8 cellular contexts compared by ENCODE assay signal in the genomic region with DNA sequence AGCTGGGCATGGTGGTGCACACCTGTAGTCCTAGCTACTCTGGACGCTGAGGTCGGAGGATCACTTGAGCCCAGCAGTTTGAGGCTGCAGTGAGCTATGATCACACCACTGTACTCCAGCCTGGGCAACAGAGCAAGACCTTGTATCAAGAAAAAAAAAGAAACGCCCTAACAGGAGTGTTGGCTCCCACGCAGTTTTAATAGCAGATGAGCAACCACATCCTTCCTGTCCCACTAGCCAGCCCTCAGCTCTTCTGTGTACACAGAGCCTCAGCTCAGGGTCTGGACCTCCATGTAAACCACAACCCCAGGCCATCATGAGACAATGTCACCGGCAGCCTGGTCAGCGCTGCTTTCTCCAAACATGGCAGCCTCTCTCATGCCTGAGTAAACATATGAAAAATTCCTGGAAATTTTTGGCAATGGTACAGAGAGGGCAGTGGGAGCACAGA.
DNase-seq lines count a peak whose midpoint lies in the region; ATAC-seq, FAIRE-seq and TF ChIP-seq lines count a peak whose summit lies in the region.

No MANE protein-coding gene starts in this region.

- no peaks in the 10 kb centered on the region for H3K9me3 ChIP-seq in left lung

- peaks cover 2% of the 10 kb centered on the region for H3K9me3 Mint-ChIP-seq in activated CD4-positive, alpha-beta memory T cell treated with anti-CD3 and anti-CD28 coated beads, Interleukin-2, amount 10 ng/mL, durations not matched to agents 7 days and 5 days

- TF ChIP-seq CTCF in left lung (IDR thresholded peaks at IDR 0.05), result no peak

- no peaks in the 10 kb centered on the region for H3K27me3 Mint-ChIP-seq in activated CD4-positive, alpha-beta memory T cell treated with anti-CD3 and anti-CD28 coated beads, Interleukin-2, amount 10 ng/mL, durations not matched to agents 7 days and 5 days

- H3K4me1 ChIP-seq in left lung, result peaks cover 0 to 69% of the 10 kb centered on the region in 2 donors

- H3K27me3 ChIP-seq in left lung, result no peaks in the 10 kb centered on the region

- no peak overlapping the region for H3K4me3 ChIP-seq in left lung

- intact Hi-C loops in left lung (cut with DNase I), result no loop called here

- peak overlapping the region; percentile 64 for H3K27ac Mint-ChIP-seq in activated CD4-positive, alpha-beta memory T cell treated with anti-CD3 and anti-CD28 coated beads, Interleukin-2, amount 10 ng/mL, durations not matched to agents 7 days and 5 days

- ATAC-seq in GM21367 (IDR thresholded peaks at IDR 0.05; ENCODE audit: unreplicated experiment), result peak; percentile 90
- ATAC-seq in HG03469 (IDR thresholded peaks at IDR 0.05; ENCODE audit: unreplicated experiment), result peak; percentile 86
- peak; percentile 79 for ATAC-seq in left lung

- peak overlapping the region; percentile 39 to 88 for H3K27ac ChIP-seq in left lung

- CTCF ChIA-PET in activated CD4-positive, alpha-beta memory T cell treated with anti-CD3 and anti-CD28 coated beads, Interleukin-2, amount 10 ng/mL, durations not matched to agents 7 days and 5 days (lab: Charles Lee), result interaction anchor here (1.1 to 1.2 kb wide), 2 partner anchors 40 to 75 kb away, joined by 3 read pairs; no protein-coding TSS in a partner anchor

- peaks cover 0 to 17% of the 10 kb centered on the region in 2 donors for H3K36me3 ChIP-seq in left lung

- H3K4me1 Mint-ChIP-seq in activated CD4-positive, alpha-beta memory T cell treated with anti-CD3 and anti-CD28 coated beads, Interleukin-2, amount 10 ng/mL, durations not matched to agents 7 days and 5 days, result peaks cover 78% of the 10 kb centered on the region

- TF ChIP-seq POLR2A in GM12892 (IDR thresholded peaks at IDR 0.05; ENCODE audit: low read depth, low read length), result peak; percentile 53

- peaks cover 70% of the 10 kb centered on the region for H3K36me3 Mint-ChIP-seq in activated CD4-positive, alpha-beta memory T cell treated with anti-CD3 and anti-CD28 coated beads, Interleukin-2, amount 10 ng/mL, durations not matched to agents 7 days and 5 days (ENCODE audit: low read depth)

- DNase-seq in GM12892 (ENCODE audit: insufficient read length) (no peak), left lung (peak in 1 of 2 donors; percentile 70), T1000 (lab: John Stamatoyannopoulos, UW) (no peak), NCI-H1930 (lab: John Stamatoyannopoulos, UW) (no peak), occipital lobe (lab: John Stamatoyannopoulos, UW) (no peak)
- peak; percentile 59 for DNase-seq in activated CD4-positive, alpha-beta memory T cell treated with anti-CD3 and anti-CD28 coated beads, Interleukin-2, amount 10 ng/mL, durations not matched to agents 7 days and 5 days

- H3K4me3 Mint-ChIP-seq in activated CD4-positive, alpha-beta memory T cell treated with anti-CD3 and anti-CD28 coated beads, Interleukin-2, amount 10 ng/mL, durations not matched to agents 7 days and 5 days, result peak overlapping the region; percentile 35

- FAIRE-seq in GM12892 (lab: Jason Lieb, UNC), result peak; percentile 89

- POLR2A ChIA-PET in activated CD4-positive, alpha-beta memory T cell treated with anti-CD3 and anti-CD28 coated beads, Interleukin-2, amount 10 ng/mL, durations not matched to agents 7 days and 5 days (lab: Charles Lee), result interaction anchor here (0.7 to 4.6 kb wide), 7 partner anchors 24 to 603 kb away, joined by 3 to 22 read pairs (median 4); a partner anchor contains a TSS
